In the genomic region with DNA sequence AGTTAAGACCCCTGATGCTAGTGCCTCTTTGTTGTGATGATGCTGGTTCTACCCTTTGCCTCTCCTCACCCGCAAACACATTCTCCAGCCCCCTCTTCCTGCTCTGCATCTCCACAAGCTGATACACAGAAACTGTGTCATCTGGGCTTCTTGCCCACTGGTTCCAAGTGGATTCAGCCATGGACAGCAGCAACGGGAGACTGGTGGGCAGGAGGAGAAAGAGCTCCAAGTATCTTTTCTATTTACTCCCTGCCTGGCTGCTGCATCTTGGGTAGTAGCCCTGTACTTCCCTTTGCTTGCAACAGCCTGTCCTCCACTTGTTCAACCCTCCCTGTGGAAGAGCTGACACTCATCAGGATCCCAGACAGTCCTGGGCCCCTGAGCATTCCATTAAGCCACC, we compare ENCODE assay signal across 17 cellular contexts.
"Had no signal": no experiment of that assay in that cellular context is flagged by ENCODE, and none has a peak within 500 bp of the region (broad histone marks: within the 10 kb centered on the region; RNA-seq: fewer than 3 reads in every experiment).

No MANE protein-coding gene starts in this region.

- H3K4me3 ChIP-seq: colonic mucosa, esophagus muscularis mucosa, gastroesophageal sphincter, heart right ventricle, left lung, lower lobe of right lung, mucosa of descending colon had no signal

- H3K36me3 ChIP-seq: colonic mucosa, esophagus muscularis mucosa, gastroesophageal sphincter, heart right ventricle, left lung, lower lobe of right lung had no signal

- H3K4me3 Mint-ChIP-seq: dendritic cell treated with granulocyte-macrophage colony-stimulating factor and Interleukin-4, amounts not matched to agents 40 ng/mL and 50 ng/mL, for 4 days; mesothelial cell of epicardium had no signal

- H3K36me3 Mint-ChIP-seq: mesothelial cell of epicardium had no signal

- H3K27me3 ChIP-seq: colonic mucosa, esophagus muscularis mucosa, foreskin keratinocyte, gastroesophageal sphincter, left lung had no signal

- ATAC-seq: foreskin keratinocyte, gastroesophageal sphincter, heart right ventricle, left cardiac atrium, left lung, left ventricle myocardium superior, lower lobe of right lung, mucosa of descending colon had no signal

- H3K9me3 ChIP-seq: colonic mucosa, esophagus muscularis mucosa, gastroesophageal sphincter, heart right ventricle, left lung, lower lobe of right lung, mucosa of descending colon had no signal

- DNase-seq: colonic mucosa; cortex of kidney; effector memory CD4-positive, alpha-beta T cell; foreskin keratinocyte; head of caudate nucleus; heart right ventricle; hippocampal formation; left cardiac atrium; left lung; left ventricle myocardium superior; lower lobe of right lung; mesenchymal stem cell; mucosa of descending colon had no signal

- H3K4me1 ChIP-seq: colonic mucosa, esophagus muscularis mucosa, foreskin keratinocyte, gastroesophageal sphincter, heart right ventricle, left lung, lower lobe of right lung had no signal

- H3K27ac Mint-ChIP-seq: dendritic cell treated with granulocyte-macrophage colony-stimulating factor and Interleukin-4, amounts not matched to agents 40 ng/mL and 50 ng/mL, for 4 days; mesothelial cell of epicardium had no signal

- H3K27me3 Mint-ChIP-seq: dendritic cell treated with granulocyte-macrophage colony-stimulating factor and Interleukin-4, amounts not matched to agents 40 ng/mL and 50 ng/mL, for 4 days had no signal

- H3K27ac ChIP-seq: colonic mucosa, esophagus muscularis mucosa, foreskin keratinocyte, gastroesophageal sphincter, heart right ventricle, left lung, lower lobe of right lung had no signal
